21 cellular contexts compared by ENCODE assay signal in genomic region chr12:22453511-22453910, GRCh38.
"Had no signal": no experiment of that assay in that cellular context is flagged by ENCODE, and none has a peak within 500 bp of the region (broad histone marks: within the 10 kb centered on the region; RNA-seq: fewer than 3 reads in every experiment).

No MANE protein-coding gene starts in this region.

- H2AFZ ChIP-seq: hepatocyte had no signal

- H3K4me1 ChIP-seq: colonic mucosa, esophagus muscularis mucosa, gastrocnemius medialis, left lung, lower lobe of right lung had no signal

- H3K4me3 ChIP-seq: colonic mucosa, esophagus muscularis mucosa, gastrocnemius medialis, heart left ventricle, hepatocyte, left lung, lower lobe of right lung had no signal

- H3K4me2 ChIP-seq: hepatocyte had no signal

- H3K27ac ChIP-seq: colonic mucosa, esophagus muscularis mucosa, gastrocnemius medialis, heart left ventricle, hepatocyte, left lung, lower lobe of right lung had no signal

- H3K27me3 ChIP-seq: colonic mucosa, esophagus muscularis mucosa, gastrocnemius medialis, heart left ventricle, hepatocyte, left lung had no signal

- H3K4me3 Mint-ChIP-seq: dendritic cell treated with granulocyte-macrophage colony-stimulating factor and Interleukin-4, amounts not matched to agents 40 ng/mL and 50 ng/mL, for 4 days; effector memory CD8-positive, alpha-beta T cell; endodermal cell; immature natural killer cell; mesothelial cell of epicardium; naive thymus-derived CD4-positive, alpha-beta T cell had no signal

- H3K9me3 ChIP-seq: colonic mucosa, esophagus muscularis mucosa, gastrocnemius medialis, heart left ventricle, left lung, lower lobe of right lung had no signal

- H3K9me3 Mint-ChIP-seq: dendritic cell treated with granulocyte-macrophage colony-stimulating factor and Interleukin-4, amounts not matched to agents 40 ng/mL and 50 ng/mL, for 4 days; effector memory CD8-positive, alpha-beta T cell; endodermal cell; immature natural killer cell; mesothelial cell of epicardium; naive thymus-derived CD4-positive, alpha-beta T cell had no signal

- H3K27ac Mint-ChIP-seq: dendritic cell treated with granulocyte-macrophage colony-stimulating factor and Interleukin-4, amounts not matched to agents 40 ng/mL and 50 ng/mL, for 4 days; effector memory CD8-positive, alpha-beta T cell; endodermal cell; immature natural killer cell; mesothelial cell of epicardium had no signal

- H3K4me1 Mint-ChIP-seq: immature natural killer cell had no signal

- H3K36me3 ChIP-seq: colonic mucosa had no signal

- H3K27me3 Mint-ChIP-seq: dendritic cell treated with granulocyte-macrophage colony-stimulating factor and Interleukin-4, amounts not matched to agents 40 ng/mL and 50 ng/mL, for 4 days; effector memory CD8-positive, alpha-beta T cell; naive thymus-derived CD4-positive, alpha-beta T cell had no signal

- ATAC-seq: effector memory CD8-positive, alpha-beta T cell; gastrocnemius medialis; heart left ventricle; left cardiac atrium; left lung; left ventricle myocardium superior; lower lobe of right lung; naive thymus-derived CD4-positive, alpha-beta T cell had no signal

- DNase-seq: colonic mucosa; cortex of kidney; effector CD8-positive, alpha-beta T cell; effector memory CD8-positive, alpha-beta T cell; endodermal cell; foreskin melanocyte; gastrocnemius medialis; heart left ventricle; hypothalamus; immature natural killer cell; islet precursor cell; left cardiac atrium; left lung; left ventricle myocardium superior; lower lobe of right lung; mesenchymal stem cell; naive thymus-derived CD4-positive, alpha-beta T cell had no signal
